Comparison of ENCODE assay signal across 17 cellular contexts in genomic region chr2:128378231-128379020, GRCh38. TPM values are rescaled to one million over a fixed set of nuclear protein-coding genes. Genes with fewer than 3 reads are reported as not detected.
DNase-seq lines count a peak whose midpoint lies in the region; ATAC-seq and TF ChIP-seq lines count a peak whose summit lies in the region.
"Had no signal": no experiment of that assay in that cellular context is flagged by ENCODE, and none has a peak within 500 bp of the region (broad histone marks: within the 10 kb centered on the region; RNA-seq: fewer than 3 reads in every experiment).

No MANE protein-coding gene starts in this region.

- DNase-seq in H7 = peak; percentile 58
- peak; percentile 71 for DNase-seq in coronary artery (ENCODE audit: low spot score)
- DNase-seq in mesendoderm = no peak
- DNase-seq in stimulated activated naive B cell treated with anti-CD40 and anti-IgM and Interleukin-4, amounts not matched to agents 10 μg/mL and 1 μg/mL and 100 μg/mL, for 72 hours = no peak
- no peak for DNase-seq in NAMALWA (ENCODE audit: low spot score)
- no peak for DNase-seq in D341Med (ENCODE audit: low spot score)
- no peak for DNase-seq in foreskin melanocyte
- DNase-seq in MV-4-11 (lab: John Stamatoyannopoulos, UW) = no peak
- DNase-seq: activated CD8-positive, alpha-beta T cell treated with anti-CD3 and anti-CD28 coated beads for 36 hours; activated gamma-delta T cell; AML-193; NCI-H526 treated with DMSO at 0.1 percent for 48 hours; substantia nigra; T1000 had no signal

- no peak overlapping the region for H2BK15ac ChIP-seq in mesendoderm (replicated peaks; ENCODE audit: low read depth)

- no peak overlapping the region for H3K4me2 ChIP-seq in mesendoderm (ENCODE audit: low read length)

- H4K5ac ChIP-seq in mesendoderm (ENCODE audit: low read length) = no peak overlapping the region

- ATAC-seq in stimulated activated naive B cell treated with anti-CD40 and anti-IgM and Interleukin-4, amounts not matched to agents 10 μg/mL and 1 μg/mL and 100 μg/mL, for 72 hours (replicated peaks) = no peak
- ATAC-seq: activated CD8-positive, alpha-beta T cell treated with anti-CD3 and anti-CD28 coated beads for 36 hours; natural killer cell treated with Interleukin-12 subunit alpha and Interleukin-12 subunit beta and Interleukin-15 and Interleukin-18, amount 100 ng/mL, for 72 hours had no signal

- TF ChIP-seq CTCF in coronary artery (IDR thresholded peaks at IDR 0.05) = no peak

- no peaks in the 10 kb centered on the region for H3K27me3 Mint-ChIP-seq in stimulated activated naive B cell treated with anti-CD40 and anti-IgM and Interleukin-4, amounts not matched to agents 10 μg/mL and 1 μg/mL and 100 μg/mL, for 72 hours

- no peak overlapping the region for H3K18ac ChIP-seq in mesendoderm (ENCODE audit: low read length)

- no peaks in the 10 kb centered on the region for H3K4me1 Mint-ChIP-seq in stimulated activated naive B cell treated with anti-CD40 and anti-IgM and Interleukin-4, amounts not matched to agents 10 μg/mL and 1 μg/mL and 100 μg/mL, for 72 hours

- no peak overlapping the region for H4K8ac ChIP-seq in mesendoderm (ENCODE audit: low read depth, low read length)

- H3K4me3 ChIP-seq in H7 (ENCODE audit: insufficient read depth, low read depth, low read length) = no peak overlapping the region
- H3K4me3 ChIP-seq in coronary artery = peak overlapping the region; percentile 6
- H3K4me3 ChIP-seq in mesendoderm (ENCODE audit: low read length) = no peak overlapping the region
- H3K4me3 ChIP-seq: body of pancreas, HAP-1 had no signal

- no peaks in the 10 kb centered on the region for H3K79me2 ChIP-seq in mesendoderm (ENCODE audit: control insufficient read depth, insufficient read depth, low read length)

- H3K79me1 ChIP-seq in mesendoderm (ENCODE audit: low read length) = no peaks in the 10 kb centered on the region

- peak overlapping the region; percentile 63 for H3K56ac ChIP-seq in mesendoderm (ENCODE audit: low read length)

- H3K4ac ChIP-seq in mesendoderm (ENCODE audit: low read depth, low read length) = no peak overlapping the region

- peak overlapping the region; percentile 56 for H3K27ac Mint-ChIP-seq in stimulated activated naive B cell treated with anti-CD40 and anti-IgM and Interleukin-4, amounts not matched to agents 10 μg/mL and 1 μg/mL and 100 μg/mL, for 72 hours
- H3K27ac Mint-ChIP-seq: activated CD8-positive, alpha-beta T cell treated with anti-CD3 and anti-CD28 coated beads for 36 hours; natural killer cell treated with Interleukin-12 subunit alpha and Interleukin-12 subunit beta and Interleukin-15 and Interleukin-18, amount 100 ng/mL, for 72 hours had no signal

- H3K36me3 ChIP-seq in H7 (replicated peaks; ENCODE audit: control insufficient read depth, insufficient read depth, low read length) (no peaks in the 10 kb centered on the region), mesendoderm (ENCODE audit: control insufficient read depth, insufficient read depth, low read length) (no peaks in the 10 kb centered on the region)
- H3K36me3 ChIP-seq: HAP-1 had no signal

- WGBS in mesendoderm (ENCODE audit: extremely low coverage, insufficient coverage, low lambda C conversion rate) = no CpG with 5 or more reads among the region's 16 CpGs

- no peak overlapping the region for H2BK5ac ChIP-seq in mesendoderm (ENCODE audit: low read length)

- H3K27ac ChIP-seq in coronary artery (peak overlapping the region in 1 of 2 donors; percentile 40), mesendoderm (ENCODE audit: low read depth, low read length) (peak overlapping the region; percentile 9)

- peaks cover 2% of the 10 kb centered on the region; the same call in 1 of the 2 replicates for H3K27me3 ChIP-seq in H7 (ENCODE audit: control insufficient read depth, insufficient read depth, low read length)
- H3K27me3 ChIP-seq in mesendoderm (ENCODE audit: insufficient read depth, low read length, poor library complexity) = no peaks in the 10 kb centered on the region
- H3K27me3 ChIP-seq: body of pancreas had no signal

- no peak overlapping the region for H3K4me3 Mint-ChIP-seq in stimulated activated naive B cell treated with anti-CD40 and anti-IgM and Interleukin-4, amounts not matched to agents 10 μg/mL and 1 μg/mL and 100 μg/mL, for 72 hours
- H3K4me3 Mint-ChIP-seq: activated CD8-positive, alpha-beta T cell treated with anti-CD3 and anti-CD28 coated beads for 36 hours; natural killer cell treated with Interleukin-12 subunit alpha and Interleukin-12 subunit beta and Interleukin-15 and Interleukin-18, amount 100 ng/mL, for 72 hours had no signal

- no peak overlapping the region for H2BK120ac ChIP-seq in mesendoderm (ENCODE audit: low read depth, low read length)

- H3K9me3 Mint-ChIP-seq in stimulated activated naive B cell treated with anti-CD40 and anti-IgM and Interleukin-4, amounts not matched to agents 10 μg/mL and 1 μg/mL and 100 μg/mL, for 72 hours = no peaks in the 10 kb centered on the region
- H3K9me3 Mint-ChIP-seq: activated CD8-positive, alpha-beta T cell treated with anti-CD3 and anti-CD28 coated beads for 36 hours; natural killer cell treated with Interleukin-12 subunit alpha and Interleukin-12 subunit beta and Interleukin-15 and Interleukin-18, amount 100 ng/mL, for 72 hours had no signal

- H3K9ac ChIP-seq in mesendoderm (ENCODE audit: low read length) = no peak overlapping the region

- H3K23ac ChIP-seq in mesendoderm (ENCODE audit: low read length) = no peak overlapping the region

- peaks cover 9% of the 10 kb centered on the region for H3K4me1 ChIP-seq in mesendoderm (ENCODE audit: control insufficient read depth, low read depth, low read length)

- H2AK5ac ChIP-seq in mesendoderm (ENCODE audit: low read length) = peak overlapping the region; percentile 40

- no peaks in the 10 kb centered on the region for H3K36me3 Mint-ChIP-seq in stimulated activated naive B cell treated with anti-CD40 and anti-IgM and Interleukin-4, amounts not matched to agents 10 μg/mL and 1 μg/mL and 100 μg/mL, for 72 hours
- H3K36me3 Mint-ChIP-seq: natural killer cell treated with Interleukin-12 subunit alpha and Interleukin-12 subunit beta and Interleukin-15 and Interleukin-18, amount 100 ng/mL, for 72 hours had no signal

RNA-seq across cellular contexts. Expression of gene HS6ST1, which starts 59.8 kb away (rescaled TPM):
- 76.3 and 102 TPM in 2 replicates for total RNA-seq in H7 (2014; rRNA removed; shearing (Covaris generic))
- polyA plus RNA-seq in mesendoderm (2013, experiment 1 of 2) = 29.4 TPM
- polyA plus RNA-seq in mesendoderm (2013, experiment 2 of 2) = 29.5 TPM

Comparison
In these comparisons a context has a peak if more than half of its experiments do, and no peak if none do; other contexts are left out.
1. DNase-seq: peak in H7 (single experiment) and coronary artery (single experiment); none in mesendoderm (single experiment), stimulated activated naive B cell treated with anti-CD40 and anti-IgM and Interleukin-4, amounts not matched to agents 10 μg/mL and 1 μg/mL and 100 μg/mL, for 72 hours (single experiment), NAMALWA (single experiment), D341Med (single experiment), foreskin melanocyte (single experiment) and MV-4-11 (single experiment).